ENCODE assay signal across 8 cellular contexts in the genomic region with DNA sequence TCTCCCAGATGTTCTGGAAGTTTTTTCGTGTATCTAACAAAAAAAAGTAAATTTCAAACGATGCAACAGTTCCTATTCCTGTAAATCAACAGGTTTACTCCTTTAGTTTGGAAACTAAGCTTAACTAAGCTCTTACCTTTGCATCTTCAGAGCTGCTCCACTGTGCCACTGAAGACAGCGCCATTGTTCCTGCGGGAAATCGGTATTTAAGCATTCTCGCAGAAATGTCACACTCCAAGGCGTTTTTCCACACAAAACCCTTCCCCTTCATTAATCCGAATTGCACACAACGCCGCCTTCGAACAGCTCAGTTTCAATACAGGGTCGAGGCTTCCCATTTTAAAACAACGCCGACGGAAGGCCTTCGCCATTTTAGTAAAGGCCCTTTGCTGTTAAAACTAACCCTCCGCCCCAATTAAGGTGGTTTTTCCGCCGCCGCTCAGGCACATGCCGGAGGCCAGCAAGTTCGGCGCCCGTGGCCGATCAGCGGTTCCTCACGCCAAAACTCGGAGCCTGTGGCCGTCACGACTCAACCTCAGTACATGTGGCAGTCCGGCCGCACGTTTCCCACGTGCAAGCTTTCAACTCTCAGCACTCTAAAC. TPM values are rescaled to one million over a fixed set of nuclear protein-coding genes. Genes with fewer than 3 reads are reported as not detected.
A peak's percentile ranks its signal among the peaks of the same experiment; 100 is the strongest.
DNase-seq lines count a peak whose midpoint lies in the region; ATAC-seq, FAIRE-seq and TF ChIP-seq lines count a peak whose summit lies in the region.

No MANE protein-coding gene starts in this region.

- H3K27me3 Mint-ChIP-seq in stimulated activated naive CD8-positive, alpha-beta T cell treated with anti-CD3 and anti-CD28 coated beads, Interleukin-15, Interleukin-2, amounts not matched to agents 100 ng/mL and 50 ng/mL, for 24 hours: no peaks in the 10 kb centered on the region

- H3K4me1 Mint-ChIP-seq in stimulated activated naive CD8-positive, alpha-beta T cell treated with anti-CD3 and anti-CD28 coated beads, Interleukin-15, Interleukin-2, amounts not matched to agents 100 ng/mL and 50 ng/mL, for 24 hours (ENCODE audit: low read depth): peaks cover 58% of the 10 kb centered on the region

- H3K4me3 ChIP-seq in kidney (ENCODE audit: low read length in 2 of 2): peak overlapping the region; percentile 88 to 99

- no peaks in the 10 kb centered on the region for H3K9me3 ChIP-seq in kidney (ENCODE audit: control insufficient read depth in 1 of 2, low read length in 2 of 2)

- no peak for FAIRE-seq in kidney (lab: Jason Lieb, UNC)

- peak overlapping the region; percentile 98 for H3K4me3 Mint-ChIP-seq in stimulated activated naive CD8-positive, alpha-beta T cell treated with anti-CD3 and anti-CD28 coated beads, Interleukin-15, Interleukin-2, amounts not matched to agents 100 ng/mL and 50 ng/mL, for 24 hours

- peak overlapping the region; percentile 99 for H3K27ac Mint-ChIP-seq in stimulated activated naive CD8-positive, alpha-beta T cell treated with anti-CD3 and anti-CD28 coated beads, Interleukin-15, Interleukin-2, amounts not matched to agents 100 ng/mL and 50 ng/mL, for 24 hours

- H3K4me1 ChIP-seq in kidney (ENCODE audit: control insufficient read depth in 1 of 2, insufficient read depth in 1 of 2, low read depth in 1 of 2, low read length in 2 of 2): peaks cover 15 to 21% of the 10 kb centered on the region in 2 donors

- H3K36me3 ChIP-seq in kidney (ENCODE audit: control insufficient read depth in 1 of 2, insufficient read depth in 2 of 2, low read length in 2 of 2): peaks cover 0 to 2% of the 10 kb centered on the region in 2 donors

- in situ Hi-C loops in KBM-7 (cut with MboI; ENCODE audit: low pct_unique_long_range_greater_than_20kb, low sequenced_read_pairs): no loop called here

- no peaks in the 10 kb centered on the region for H3K9me3 Mint-ChIP-seq in stimulated activated naive CD8-positive, alpha-beta T cell treated with anti-CD3 and anti-CD28 coated beads, Interleukin-15, Interleukin-2, amounts not matched to agents 100 ng/mL and 50 ng/mL, for 24 hours

- intact Hi-C loops in kidney (cut with DNase I): no loop called here

- H3K36me3 Mint-ChIP-seq in stimulated activated naive CD8-positive, alpha-beta T cell treated with anti-CD3 and anti-CD28 coated beads, Interleukin-15, Interleukin-2, amounts not matched to agents 100 ng/mL and 50 ng/mL, for 24 hours (ENCODE audit: low read depth): peaks cover 63% of the 10 kb centered on the region

- peak overlapping the region; percentile 46 to 98 for H3K9ac ChIP-seq in kidney (ENCODE audit: low read length in 2 of 2)

- no peak for DNase-seq in stimulated activated naive CD8-positive, alpha-beta T cell treated with anti-CD3 and anti-CD28 coated beads, Interleukin-15, Interleukin-2, amounts not matched to agents 100 U/mL and 50 U/mL, for 24 hours
- DNase-seq in kidney: no peak
- peak in 1 of 49 donors; percentile 59 for DNase-seq in substantia nigra (lab: John Stamatoyannopoulos, UW)
- no peak for DNase-seq in islet precursor cell
- DNase-seq in KBM-7: no peak

- peak overlapping the region; percentile 89 for H3K27ac ChIP-seq in angular gyrus (ENCODE audit: low read depth, low read length)
- H3K27ac ChIP-seq in kidney (ENCODE audit: low read depth in 2 of 2, low read length in 2 of 2): peak overlapping the region; percentile 86 to 92
- H3K27ac ChIP-seq in substantia nigra (ENCODE audit: low read depth, low read length, poor library complexity, severe bottlenecking): peak overlapping the region; percentile 88

- ATAC-seq in stimulated activated naive CD8-positive, alpha-beta T cell treated with anti-CD3 and anti-CD28 coated beads, Interleukin-15, Interleukin-2, amounts not matched to agents 100 U/mL and 50 U/mL, for 24 hours: no peak
- no peak for ATAC-seq in HG03378 (IDR thresholded peaks at IDR 0.05; ENCODE audit: unreplicated experiment)

- no peak for TF ChIP-seq CTCF in kidney (IDR thresholded peaks at IDR 0.05; ENCODE audit: borderline replicate concordance, extremely low read depth, insufficient read depth)

RNA-seq across cellular contexts. Expression of gene SYNCRIP, which starts 35.4 kb away (rescaled TPM):
- 109 TPM for total RNA-seq in kidney
- polyA plus RNA-seq in kidney (ENCODE audit: insufficient read depth, low read depth, low replicate concordance): 26.5 TPM
